In genomic region chr7:155733582-155734444, GRCh38 we compare ENCODE assay signal across 1 cellular context.
TF ChIP-seq lines count a peak whose summit lies in the region.

No MANE protein-coding gene starts in this region.

TF ChIP-seq in GM23338, 12 proteins besides CTCF, POLR2A, EP300 and RAD21 (continued from another document):
- TF ChIP-seq, protein P1, sequence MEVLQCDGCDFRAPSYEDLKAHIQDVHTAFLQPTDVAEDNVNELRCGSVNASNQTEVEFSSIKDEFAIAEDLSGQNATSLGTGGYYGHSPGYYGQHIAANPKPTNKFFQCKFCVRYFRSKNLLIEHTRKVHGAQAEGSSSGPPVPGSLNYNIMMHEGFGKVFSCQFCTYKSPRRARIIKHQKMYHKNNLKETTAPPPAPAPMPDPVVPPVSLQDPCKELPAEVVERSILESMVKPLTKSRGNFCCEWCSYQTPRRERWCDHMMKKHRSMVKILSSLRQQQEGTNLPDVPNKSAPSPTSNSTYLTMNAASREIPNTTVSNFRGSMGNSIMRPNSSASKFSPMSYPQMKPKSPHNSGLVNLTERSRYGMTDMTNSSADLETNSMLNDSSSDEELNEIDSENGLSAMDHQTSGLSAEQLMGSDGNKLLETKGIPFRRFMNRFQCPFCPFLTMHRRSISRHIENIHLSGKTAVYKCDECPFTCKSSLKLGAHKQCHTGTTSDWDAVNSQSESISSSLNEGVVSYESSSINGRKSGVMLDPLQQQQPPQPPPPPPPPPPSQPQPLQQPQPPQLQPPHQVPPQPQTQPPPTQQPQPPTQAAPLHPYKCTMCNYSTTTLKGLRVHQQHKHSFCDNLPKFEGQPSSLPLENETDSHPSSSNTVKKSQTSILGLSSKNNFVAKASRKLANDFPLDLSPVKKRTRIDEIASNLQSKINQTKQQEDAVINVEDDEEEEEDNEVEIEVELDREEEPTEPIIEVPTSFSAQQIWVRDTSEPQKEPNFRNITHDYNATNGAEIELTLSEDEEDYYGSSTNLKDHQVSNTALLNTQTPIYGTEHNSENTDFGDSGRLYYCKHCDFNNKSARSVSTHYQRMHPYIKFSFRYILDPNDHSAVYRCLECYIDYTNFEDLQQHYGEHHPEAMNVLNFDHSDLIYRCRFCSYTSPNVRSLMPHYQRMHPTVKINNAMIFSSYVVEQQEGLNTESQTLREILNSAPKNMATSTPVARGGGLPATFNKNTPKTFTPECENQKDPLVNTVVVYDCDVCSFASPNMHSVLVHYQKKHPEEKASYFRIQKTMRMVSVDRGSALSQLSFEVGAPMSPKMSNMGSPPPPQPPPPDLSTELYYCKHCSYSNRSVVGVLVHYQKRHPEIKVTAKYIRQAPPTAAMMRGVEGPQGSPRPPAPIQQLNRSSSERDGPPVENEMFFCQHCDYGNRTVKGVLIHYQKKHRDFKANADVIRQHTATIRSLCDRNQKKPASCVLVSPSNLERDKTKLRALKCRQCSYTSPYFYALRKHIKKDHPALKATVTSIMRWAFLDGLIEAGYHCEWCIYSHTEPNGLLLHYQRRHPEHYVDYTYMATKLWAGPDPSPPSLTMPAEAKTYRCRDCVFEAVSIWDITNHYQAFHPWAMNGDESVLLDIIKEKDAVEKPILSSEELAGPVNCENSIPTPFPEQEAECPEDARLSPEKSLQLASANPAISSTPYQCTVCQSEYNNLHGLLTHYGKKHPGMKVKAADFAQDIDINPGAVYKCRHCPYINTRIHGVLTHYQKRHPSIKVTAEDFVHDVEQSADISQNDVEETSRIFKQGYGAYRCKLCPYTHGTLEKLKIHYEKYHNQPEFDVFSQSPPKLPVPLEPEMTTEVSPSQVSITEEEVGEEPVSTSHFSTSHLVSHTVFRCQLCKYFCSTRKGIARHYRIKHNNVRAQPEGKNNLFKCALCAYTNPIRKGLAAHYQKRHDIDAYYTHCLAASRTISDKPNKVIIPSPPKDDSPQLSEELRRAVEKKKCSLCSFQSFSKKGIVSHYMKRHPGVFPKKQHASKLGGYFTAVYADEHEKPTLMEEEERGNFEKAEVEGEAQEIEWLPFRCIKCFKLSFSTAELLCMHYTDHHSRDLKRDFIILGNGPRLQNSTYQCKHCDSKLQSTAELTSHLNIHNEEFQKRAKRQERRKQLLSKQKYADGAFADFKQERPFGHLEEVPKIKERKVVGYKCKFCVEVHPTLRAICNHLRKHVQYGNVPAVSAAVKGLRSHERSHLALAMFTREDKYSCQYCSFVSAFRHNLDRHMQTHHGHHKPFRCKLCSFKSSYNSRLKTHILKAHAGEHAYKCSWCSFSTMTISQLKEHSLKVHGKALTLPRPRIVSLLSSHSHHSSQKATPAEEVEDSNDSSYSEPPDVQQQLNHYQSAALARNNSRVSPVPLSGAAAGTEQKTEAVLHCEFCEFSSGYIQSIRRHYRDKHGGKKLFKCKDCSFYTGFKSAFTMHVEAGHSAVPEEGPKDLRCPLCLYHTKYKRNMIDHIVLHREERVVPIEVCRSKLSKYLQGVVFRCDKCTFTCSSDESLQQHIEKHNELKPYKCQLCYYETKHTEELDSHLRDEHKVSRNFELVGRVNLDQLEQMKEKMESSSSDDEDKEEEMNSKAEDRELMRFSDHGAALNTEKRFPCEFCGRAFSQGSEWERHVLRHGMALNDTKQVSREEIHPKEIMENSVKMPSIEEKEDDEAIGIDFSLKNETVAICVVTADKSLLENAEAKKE (CRISPR knock-in tag; IDR thresholded peaks at IDR 0.05) = no peak
- no peak for TF ChIP-seq ZNF114 (CRISPR knock-in tag; IDR thresholded peaks at IDR 0.05)
- no peak for TF ChIP-seq EZH2 (IDR thresholded peaks at IDR 0.05; ENCODE audit: low read depth, unreplicated experiment)
